10 cellular contexts compared by ENCODE assay signal in genomic region chr4:80492761-80493160, GRCh38.
A peak's percentile ranks its signal among the peaks of the same experiment; 100 is the strongest.
DNase-seq lines count a peak whose midpoint lies in the region; ATAC-seq and TF ChIP-seq lines count a peak whose summit lies in the region.
"Had no signal": no experiment of that assay in that cellular context is flagged by ENCODE, and none has a peak within 500 bp of the region (broad histone marks: within the 10 kb centered on the region; RNA-seq: fewer than 3 reads in every experiment).

No MANE protein-coding gene starts in this region.

- H3K4me3 ChIP-seq in GM12865 (ENCODE audit: low read depth, low read length) (no peak overlapping the region), mucosa of descending colon (no peak overlapping the region), brain microvascular endothelial cell (ENCODE audit: low read depth, low read length) (no peak overlapping the region)
- H3K4me3 ChIP-seq: dorsolateral prefrontal cortex had no signal

- ATAC-seq in activated CD8-positive, alpha-beta memory T cell treated with anti-CD3 and anti-CD28 coated beads, Interleukin-2, amount 10 ng/mL, durations not matched to agents 7 days and 5 days = peak; percentile 96
- ATAC-seq in mucosa of descending colon (peak; percentile 99), HG02610 (IDR thresholded peaks at IDR 0.05; ENCODE audit: unreplicated experiment) (no peak)

- intact Hi-C loops in mucosa of descending colon (cut with DNase I, micrococcal nuclease) = no loop called here

- H3K27me3 ChIP-seq in brain microvascular endothelial cell (replicated peaks) = no peaks in the 10 kb centered on the region
- H3K27me3 ChIP-seq: dorsolateral prefrontal cortex had no signal

- no peak overlapping the region for H3K4me3 Mint-ChIP-seq in activated CD8-positive, alpha-beta memory T cell treated with anti-CD3 and anti-CD28 coated beads, Interleukin-2, amount 10 ng/mL, durations not matched to agents 7 days and 5 days

- peaks cover 16% of the 10 kb centered on the region for H3K36me3 Mint-ChIP-seq in activated CD8-positive, alpha-beta memory T cell treated with anti-CD3 and anti-CD28 coated beads, Interleukin-2, amount 10 ng/mL, durations not matched to agents 7 days and 5 days

- H3K36me3 ChIP-seq in KOPT-K1 (ENCODE audit: insufficient read depth, low read length) = no peaks in the 10 kb centered on the region
- H3K36me3 ChIP-seq in mucosa of descending colon (ENCODE audit: low read depth) = no peaks in the 10 kb centered on the region
- no peaks in the 10 kb centered on the region for H3K36me3 ChIP-seq in brain microvascular endothelial cell (replicated peaks)

- H3K27me3 Mint-ChIP-seq in activated CD8-positive, alpha-beta memory T cell treated with anti-CD3 and anti-CD28 coated beads, Interleukin-2, amount 10 ng/mL, durations not matched to agents 7 days and 5 days = no peaks in the 10 kb centered on the region

- H3K9me3 Mint-ChIP-seq in activated CD8-positive, alpha-beta memory T cell treated with anti-CD3 and anti-CD28 coated beads, Interleukin-2, amount 10 ng/mL, durations not matched to agents 7 days and 5 days (ENCODE audit: low read depth) = peaks cover 14% of the 10 kb centered on the region

- TF ChIP-seq CTCF in GM12865 (IDR thresholded peaks at IDR 0.05; ENCODE audit: insufficient read depth, low read depth, low read length, missing control alignments) (no peak), mucosa of descending colon (IDR thresholded peaks at IDR 0.05) (no peak), brain microvascular endothelial cell (IDR thresholded peaks at IDR 0.05; ENCODE audit: low read depth, low read length, missing control alignments) (no peak)

- CTCF ChIA-PET in activated CD8-positive, alpha-beta memory T cell treated with anti-CD3 and anti-CD28 coated beads, Interleukin-2, amount 10 ng/mL, durations not matched to agents 7 days and 5 days (lab: Charles Lee) = interaction anchor here (1.3 kb wide), 1 partner anchor 12 kb away, joined by 3 read pairs; no protein-coding TSS in a partner anchor

- in situ Hi-C loops in brain microvascular endothelial cell (cut with HindIII; ENCODE audit: low pct_ligation_motif_present, low sequenced_read_pairs) = no loop called here

- no peaks in the 10 kb centered on the region for H3K4me1 ChIP-seq in mucosa of descending colon (ENCODE audit: low read depth)

- peaks cover 21% of the 10 kb centered on the region for H3K4me1 Mint-ChIP-seq in activated CD8-positive, alpha-beta memory T cell treated with anti-CD3 and anti-CD28 coated beads, Interleukin-2, amount 10 ng/mL, durations not matched to agents 7 days and 5 days

- H3K27ac Mint-ChIP-seq in activated CD8-positive, alpha-beta memory T cell treated with anti-CD3 and anti-CD28 coated beads, Interleukin-2, amount 10 ng/mL, durations not matched to agents 7 days and 5 days = peak overlapping the region; percentile 77

- DNase-seq in GM12865 (ENCODE audit: low read depth) (peak; percentile 7), mucosa of descending colon (peak in 1 of 3 donors; percentile 62), AG20443 (ENCODE audit: low spot score) (no peak), brain microvascular endothelial cell (no peak), DMS79 (lab: John Stamatoyannopoulos, UW) (no peak)
- peak; percentile 82 for DNase-seq in activated CD8-positive, alpha-beta memory T cell treated with anti-CD3 and anti-CD28 coated beads, Interleukin-2, amount 10 ng/mL, durations not matched to agents 7 days and 5 days
- DNase-seq: dorsolateral prefrontal cortex, RPMI8226 had no signal

- H3K9me3 ChIP-seq in KOPT-K1 (ENCODE audit: insufficient read depth, low read length, poor library complexity, severe bottlenecking) (peaks cover 19% of the 10 kb centered on the region), mucosa of descending colon (peaks cover 7% of the 10 kb centered on the region)

- H3K27ac ChIP-seq in KOPT-K1 (ENCODE audit: low read depth, low read length, poor library complexity, severe bottlenecking) = peak overlapping the region; percentile 43
- no peak overlapping the region for H3K27ac ChIP-seq in brain microvascular endothelial cell
- H3K27ac ChIP-seq: dorsolateral prefrontal cortex had no signal

Comparison
In these comparisons a context has a peak if more than half of its experiments do, and no peak if none do; other contexts are left out.
1. DNase-seq: peak in GM12865 (single experiment) and activated CD8-positive, alpha-beta memory T cell treated with anti-CD3 and anti-CD28 coated beads, Interleukin-2, amount 10 ng/mL, durations not matched to agents 7 days and 5 days (single experiment); none in AG20443 (single experiment), brain microvascular endothelial cell (single experiment) and DMS79 (single experiment).